ENCODE assay signal across 24 cellular contexts in the genomic region with DNA sequence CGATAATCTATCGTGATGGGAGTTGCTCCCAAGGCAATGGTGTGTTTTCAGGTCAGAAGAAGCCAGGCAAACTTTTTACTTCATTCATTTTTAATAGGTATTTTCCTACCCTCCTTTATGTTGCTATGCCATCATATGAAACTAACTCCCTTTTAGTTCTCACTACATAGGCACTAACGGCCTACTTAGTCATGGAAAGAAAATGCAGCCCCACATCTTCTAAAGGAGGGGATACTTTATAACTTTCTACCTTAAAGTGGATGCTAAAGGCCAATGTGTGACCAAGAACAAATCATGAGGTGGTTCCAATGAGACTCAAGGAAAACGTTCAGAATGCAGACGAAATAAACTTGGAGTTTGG.
"Had no signal": no experiment of that assay in that cellular context is flagged by ENCODE, and none has a peak within 500 bp of the region (broad histone marks: within the 10 kb centered on the region; RNA-seq: fewer than 3 reads in every experiment).

No MANE protein-coding gene starts in this region.

- H3K9me3 Mint-ChIP-seq: activated naive CD8-positive, alpha-beta T cell treated with anti-CD3 and anti-CD28 coated beads, Interleukin-2, amount 50 U/mL, for 24 hours; activated T-helper 1 cell treated with anti-CD3 and anti-CD28 coated beads, Interleukin-12 subunit alpha, Interleukin-12 subunit beta, Interleukin-2, Interleukin-4 antibody, amounts not matched to agents 30 ng/mL and 10 ng/mL and 1 ng/mL, durations not matched to agents 14 hours and 24 hours and 36 hours; memory B cell; stimulated activated memory B cell treated with anti-CD40 and anti-IgM and Interleukin-4, amounts not matched to agents 10 μg/mL and 1 μg/mL and 100 μg/mL, for 72 hours had no signal

- ATAC-seq: activated CD8-positive, alpha-beta T cell treated with anti-CD3 and anti-CD28 coated beads, Interleukin-2, amount 10 ng/mL, durations not matched to agents 7 days and 5 days; activated naive CD8-positive, alpha-beta T cell treated with anti-CD3 and anti-CD28 coated beads, Interleukin-2, amount 50 U/mL, for 24 hours; gastrocnemius medialis; natural killer cell treated with Interleukin-12 subunit alpha and Interleukin-12 subunit beta and Interleukin-15 and Interleukin-18, amount 100 ng/mL, for 72 hours; sciatic nerve; stimulated activated memory B cell treated with anti-CD40 and anti-IgM and Interleukin-4, amounts not matched to agents 10 μg/mL and 1 μg/mL and 100 μg/mL, for 72 hours had no signal

- H3K9me3 ChIP-seq: esophagus muscularis mucosa, gastrocnemius medialis, ovary, transverse colon, uterus had no signal

- H3K4me1 Mint-ChIP-seq: activated naive CD8-positive, alpha-beta T cell treated with anti-CD3 and anti-CD28 coated beads, Interleukin-2, amount 50 U/mL, for 24 hours; central memory CD8-positive, alpha-beta T cell; stimulated activated memory B cell treated with anti-CD40 and anti-IgM and Interleukin-4, amounts not matched to agents 10 μg/mL and 1 μg/mL and 100 μg/mL, for 72 hours had no signal

- H3K4me3 ChIP-seq: esophagus muscularis mucosa, gastrocnemius medialis, ovary, transverse colon, uterus had no signal

- H3K27ac ChIP-seq: brain microvascular endothelial cell, esophagus muscularis mucosa, gastrocnemius medialis, ovary, transverse colon, uterus, WERI-Rb-1 had no signal

- H3K27me3 ChIP-seq: brain microvascular endothelial cell, gastrocnemius medialis, ovary, uterus had no signal

- H3K36me3 Mint-ChIP-seq: memory B cell; natural killer cell treated with Interleukin-12 subunit alpha and Interleukin-12 subunit beta and Interleukin-15 and Interleukin-18, amount 100 ng/mL, for 72 hours; stimulated activated memory B cell treated with anti-CD40 and anti-IgM and Interleukin-4, amounts not matched to agents 10 μg/mL and 1 μg/mL and 100 μg/mL, for 72 hours had no signal

- H3K36me3 ChIP-seq: brain microvascular endothelial cell, esophagus muscularis mucosa, gastrocnemius medialis, ovary, transverse colon, uterus, WERI-Rb-1 had no signal

- H3K4me1 ChIP-seq: esophagus muscularis mucosa, gastrocnemius medialis, transverse colon, uterus had no signal

- H3K4me3 Mint-ChIP-seq: activated CD8-positive, alpha-beta T cell treated with anti-CD3 and anti-CD28 coated beads, Interleukin-2, amount 10 ng/mL, durations not matched to agents 7 days and 5 days; activated naive CD8-positive, alpha-beta T cell treated with anti-CD3 and anti-CD28 coated beads, Interleukin-2, amount 50 U/mL, for 24 hours; activated T-helper 1 cell treated with anti-CD3 and anti-CD28 coated beads, Interleukin-12 subunit alpha, Interleukin-12 subunit beta, Interleukin-2, Interleukin-4 antibody, amounts not matched to agents 30 ng/mL and 10 ng/mL and 1 ng/mL, durations not matched to agents 14 hours and 24 hours and 36 hours; central memory CD8-positive, alpha-beta T cell; memory B cell; natural killer cell treated with Interleukin-12 subunit alpha and Interleukin-12 subunit beta and Interleukin-15 and Interleukin-18, amount 100 ng/mL, for 72 hours; stimulated activated memory B cell treated with anti-CD40 and anti-IgM and Interleukin-4, amounts not matched to agents 10 μg/mL and 1 μg/mL and 100 μg/mL, for 72 hours had no signal

- H3K27ac Mint-ChIP-seq: activated CD8-positive, alpha-beta T cell treated with anti-CD3 and anti-CD28 coated beads, Interleukin-2, amount 10 ng/mL, durations not matched to agents 7 days and 5 days; activated naive CD8-positive, alpha-beta T cell treated with anti-CD3 and anti-CD28 coated beads, Interleukin-2, amount 50 U/mL, for 24 hours; activated T-helper 1 cell treated with anti-CD3 and anti-CD28 coated beads, Interleukin-12 subunit alpha, Interleukin-12 subunit beta, Interleukin-2, Interleukin-4 antibody, amounts not matched to agents 30 ng/mL and 10 ng/mL and 1 ng/mL, durations not matched to agents 14 hours and 24 hours and 36 hours; memory B cell; natural killer cell treated with Interleukin-12 subunit alpha and Interleukin-12 subunit beta and Interleukin-15 and Interleukin-18, amount 100 ng/mL, for 72 hours; stimulated activated memory B cell treated with anti-CD40 and anti-IgM and Interleukin-4, amounts not matched to agents 10 μg/mL and 1 μg/mL and 100 μg/mL, for 72 hours had no signal

- DNase-seq: activated CD4-positive, alpha-beta T cell treated with anti-CD3 and anti-CD28 coated beads, Interleukin-2, amount 50 U/mL, for 1 hour; activated CD4-positive, CD25-positive, alpha-beta regulatory T cell treated with anti-CD3 and anti-CD28 coated beads, Interleukin-2, amount 50 U/mL, for 72 hours; activated CD8-positive, alpha-beta T cell treated with anti-CD3 and anti-CD28 coated beads, Interleukin-2, amount 10 ng/mL, durations not matched to agents 7 days and 5 days; activated gamma-delta T cell; activated naive CD4-positive, alpha-beta T cell treated with anti-CD3 and anti-CD28 coated beads, Interleukin-2, amount 50 U/mL, for 16 hours; activated naive CD8-positive, alpha-beta T cell treated with anti-CD3 and anti-CD28 coated beads, Interleukin-2, amount 50 U/mL, for 24 hours; brain microvascular endothelial cell; effector memory CD4-positive, alpha-beta T cell; gastrocnemius medialis; head of caudate nucleus; hypothalamus; ovary; small intestine; stimulated activated CD4-positive, alpha-beta T cell treated with anti-CD3 and anti-CD28 coated beads, Interleukin-2, amount 100 ng/mL, for 24 hours; transverse colon; uterus; WERI-Rb-1 had no signal

- H3K27me3 Mint-ChIP-seq: central memory CD8-positive, alpha-beta T cell; memory B cell; natural killer cell treated with Interleukin-12 subunit alpha and Interleukin-12 subunit beta and Interleukin-15 and Interleukin-18, amount 100 ng/mL, for 72 hours; stimulated activated memory B cell treated with anti-CD40 and anti-IgM and Interleukin-4, amounts not matched to agents 10 μg/mL and 1 μg/mL and 100 μg/mL, for 72 hours had no signal
